ENCODE assay signal across 8 cellular contexts in the genomic region with DNA sequence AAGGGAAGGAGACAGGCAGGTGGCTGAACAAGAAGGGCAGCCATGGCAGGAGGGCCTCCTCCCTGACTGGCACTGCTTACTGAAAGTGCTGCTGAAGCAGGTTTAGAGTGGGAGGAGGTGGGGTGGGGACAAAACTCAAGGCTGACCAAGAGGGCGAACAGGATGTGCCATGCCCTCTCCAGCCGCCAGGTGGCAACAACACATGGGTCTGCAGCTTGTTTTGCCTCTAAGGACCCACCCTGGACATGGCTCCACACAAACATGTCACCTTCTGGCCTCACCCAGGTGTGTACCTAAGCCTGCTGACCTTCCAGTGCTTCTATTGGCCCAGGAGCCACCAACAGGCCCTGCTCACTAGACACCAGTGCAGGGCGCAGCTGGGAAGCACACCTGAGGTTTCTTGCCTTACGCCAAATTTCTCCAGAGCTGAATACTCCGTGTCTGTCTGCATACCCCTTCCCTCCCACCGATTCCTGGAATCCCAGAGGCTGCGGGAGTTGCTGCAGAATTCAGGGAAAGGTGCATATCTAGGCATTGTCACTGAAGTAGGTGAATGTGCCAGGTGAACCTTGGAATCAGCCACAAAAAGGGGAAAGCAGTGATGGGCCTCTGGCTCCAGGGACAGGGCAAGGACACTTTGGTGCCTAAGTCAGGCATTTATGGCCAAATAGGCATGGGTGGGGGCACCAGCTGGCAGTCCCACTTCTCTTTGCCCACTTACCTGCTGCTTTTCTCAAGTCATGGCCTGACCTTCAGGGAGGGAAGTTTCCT. TPM values are rescaled to one million over a fixed set of nuclear protein-coding genes. Genes with fewer than 3 reads are reported as not detected.
A peak's percentile ranks its signal among the peaks of the same experiment; 100 is the strongest.
DNase-seq lines count a peak whose midpoint lies in the region; ATAC-seq and TF ChIP-seq lines count a peak whose summit lies in the region.

No MANE protein-coding gene starts in this region.

- no peak for TF ChIP-seq EP300 in suprapubic skin (IDR thresholded peaks at IDR 0.05)

- no peak overlapping the region for H3K4me3 Mint-ChIP-seq in activated T-helper 17 cell treated with anti-CD3 and anti-CD28 coated beads, Interleukin-2, amount 50 U/mL, for 72 hours
- H3K4me3 Mint-ChIP-seq in neural crest cell: peak overlapping the region; percentile 42

- H3K9me3 ChIP-seq in Panc1 (ENCODE audit: control insufficient read depth, insufficient read depth, low read depth, low read length) (no peaks in the 10 kb centered on the region), suprapubic skin (no peaks in the 10 kb centered on the region)

- POLR2A ChIA-PET in Panc1 (lab: Charles Lee): interaction anchor here (0.5 kb wide), 1 partner anchor 216 kb away, joined by 14 read pairs; no protein-coding TSS in a partner anchor

- no peaks in the 10 kb centered on the region for H3K36me3 Mint-ChIP-seq in activated T-helper 17 cell treated with anti-CD3 and anti-CD28 coated beads, Interleukin-2, amount 50 U/mL, for 72 hours (ENCODE audit: low read depth)
- H3K36me3 Mint-ChIP-seq in neural crest cell (ENCODE audit: low read depth): peaks cover 7% of the 10 kb centered on the region

- no peak overlapping the region for H3K27ac Mint-ChIP-seq in activated T-helper 17 cell treated with anti-CD3 and anti-CD28 coated beads, Interleukin-2, amount 50 U/mL, for 72 hours
- no peak overlapping the region for H3K27ac Mint-ChIP-seq in neural crest cell (ENCODE audit: unreplicated experiment)

- H3K36me3 ChIP-seq in Panc1 (ENCODE audit: control insufficient read depth, insufficient read depth, low read length): peaks cover 2% of the 10 kb centered on the region
- H3K36me3 ChIP-seq in suprapubic skin: peaks cover 9% of the 10 kb centered on the region

- H3K27me3 ChIP-seq in Panc1 (ENCODE audit: control insufficient read depth, insufficient read depth, low read length) (no peaks in the 10 kb centered on the region), suprapubic skin (no peaks in the 10 kb centered on the region)

- no peaks in the 10 kb centered on the region for H3K27me3 Mint-ChIP-seq in activated T-helper 17 cell treated with anti-CD3 and anti-CD28 coated beads, Interleukin-2, amount 50 U/mL, for 72 hours
- H3K27me3 Mint-ChIP-seq in neural crest cell (ENCODE audit: low read depth): no peaks in the 10 kb centered on the region

- TF ChIP-seq CTCF in Panc1 (IDR thresholded peaks at IDR 0.05) (peak; percentile 85), neural crest cell (conservative IDR thresholded peaks at IDR 0.05) (peak; percentile 83), suprapubic skin (IDR thresholded peaks at IDR 0.05) (peak; percentile 62 to 78)

- DNase-seq in CD1c-positive myeloid dendritic cell (ENCODE audit: extremely low spot score) (peak; percentile 80), HuH-7.5 (ENCODE audit: low spot score) (peak; percentile 90), Panc1 (ENCODE audit: low read depth, low spot score) (no peak), fibroblast of the conjunctiva (ENCODE audit: low read depth) (peak; percentile 54), neural crest cell (ENCODE audit: low read depth, low spot score) (peak; percentile 78), suprapubic skin (ENCODE audit: low spot score in 2 of 2) (peak; percentile 80 to 86)

- H3K4me1 ChIP-seq in Panc1 (ENCODE audit: control insufficient read depth, insufficient read depth, low read length) (peaks cover 30% of the 10 kb centered on the region), suprapubic skin (peaks cover 66% of the 10 kb centered on the region)

- TF ChIP-seq POLR2A in suprapubic skin (IDR thresholded peaks at IDR 0.05): no peak

- H3K27ac ChIP-seq in Panc1 (ENCODE audit: low read length) (peak overlapping the region; percentile 23), suprapubic skin (peak overlapping the region; percentile 46)

- in situ Hi-C loops in Panc1 (cut with HindIII; ENCODE audit: low pct_unique_long_range_greater_than_20kb, low sequenced_read_pairs): no loop called here

- intact Hi-C loops in Panc1 (cut with micrococcal nuclease; ENCODE audit: unreplicated experiment): loop anchor here (1.0 kb wide), 1 partner anchor 122 kb away; no protein-coding TSS in a partner anchor

- CTCF ChIA-PET in Panc1 (lab: Charles Lee): interaction anchor here (0.5 to 1.2 kb wide), 3 partner anchors 121 to 254 kb away, joined by 4 to 7 read pairs (median 7); no protein-coding TSS in a partner anchor

- 65% methylated on average over 7 of the region's 7 CpGs for WGBS in suprapubic skin

- H3K4me1 Mint-ChIP-seq in activated T-helper 17 cell treated with anti-CD3 and anti-CD28 coated beads, Interleukin-2, amount 50 U/mL, for 72 hours: no peaks in the 10 kb centered on the region
- peaks cover 64% of the 10 kb centered on the region for H3K4me1 Mint-ChIP-seq in neural crest cell

- H3K9me3 Mint-ChIP-seq in activated T-helper 17 cell treated with anti-CD3 and anti-CD28 coated beads, Interleukin-2, amount 50 U/mL, for 72 hours: no peaks in the 10 kb centered on the region
- no peaks in the 10 kb centered on the region for H3K9me3 Mint-ChIP-seq in neural crest cell

- BruUV-seq in Panc1 (replicated peaks; lab: Mats Ljungman, UMichigan): no TSS peak

- H3K4me3 ChIP-seq in Panc1 (ENCODE audit: low read depth in 2 of 2, low read length in 2 of 2) (no peak overlapping the region), suprapubic skin (no peak overlapping the region)

- ATAC-seq in GM19395 (IDR thresholded peaks at IDR 0.05; ENCODE audit: unreplicated experiment): peak; percentile 93
- ATAC-seq in Panc1: peak; percentile 80
- peak; percentile 82 for ATAC-seq in activated T-helper 17 cell treated with anti-CD3 and anti-CD28 coated beads, Interleukin-2, amount 50 U/mL, for 72 hours (replicated peaks)

RNA-seq across cellular contexts. Expression of a gene that starts 5.3 kb away (rescaled TPM):
- 40.6 TPM for total RNA-seq in Panc1 (2021; ENCODE audit: unreplicated experiment)
- 22.9 TPM for polyA plus RNA-seq in Panc1 (2012; ENCODE audit: insufficient read length)
- total RNA-seq in activated T-helper 17 cell treated with anti-CD3 and anti-CD28 coated beads, Interleukin-2, amount 50 U/mL, for 72 hours: 10 to 100 TPM; 17.5 to 20.3 TPM
- 100 and 102 TPM in 2 replicates for total RNA-seq in neural crest cell
- total RNA-seq in suprapubic skin: 1 to 10 TPM; 1.9 to 6.8 (median 3.7) TPM

RNA-seq across cellular contexts. Expression of a gene that starts 28.3 kb away (rescaled TPM):
- total RNA-seq in Panc1 (2021; ENCODE audit: unreplicated experiment) (4.1 TPM), neural crest cell (97.1 and 99.2 TPM in 2 replicates), suprapubic skin (100 to 1,000 TPM; 106 to 145 (median 129) TPM)
- 5.1 TPM for polyA plus RNA-seq in Panc1 (2012; ENCODE audit: insufficient read length)
- 1 to 10 TPM in 1 of 2 donors, under 1 TPM in 1; 0.77 to 1.3 TPM for total RNA-seq in activated T-helper 17 cell treated with anti-CD3 and anti-CD28 coated beads, Interleukin-2, amount 50 U/mL, for 72 hours

RNA-seq across cellular contexts. Expression of a gene that starts 29.2 kb away (rescaled TPM):
- total RNA-seq in Panc1 (2021; ENCODE audit: unreplicated experiment) (not detected), neural crest cell (0.82 TPM in 1 of 2 replicates, not detected in the other), suprapubic skin (not detected)
- polyA plus RNA-seq in Panc1 (2012; ENCODE audit: insufficient read length): not detected
- total RNA-seq in activated T-helper 17 cell treated with anti-CD3 and anti-CD28 coated beads, Interleukin-2, amount 50 U/mL, for 72 hours: not detected

Comparison
In these comparisons a context has a peak if more than half of its experiments do, and no peak if none do; other contexts are left out.
1. RNA of a gene that starts 28.3 kb away (total RNA-seq): 106 to 145 TPM in suprapubic skin and 97.1 to 99.2 TPM in neural crest cell; 4.1 TPM in Panc1 (single experiment) and 0.77 to 1.3 TPM in activated T-helper 17 cell treated with anti-CD3 and anti-CD28 coated beads, Interleukin-2, amount 50 U/mL, for 72 hours; every median in the first group is over 10 times any median in the second.
2. Peak in every context shown above with its lines, with median percentiles within 50 percentile points of each other: ATAC-seq and CTCF ChIP-seq.